In genomic region chr11:12111482-12112149, GRCh38 we compare ENCODE assay signal across 8 cellular contexts. TPM values are rescaled to one million over a fixed set of nuclear protein-coding genes. Genes with fewer than 3 reads are reported as not detected.
DNase-seq lines count a peak whose midpoint lies in the region; ATAC-seq and TF ChIP-seq lines count a peak whose summit lies in the region.

No MANE protein-coding gene starts in this region.

- peaks cover 8% of the 10 kb centered on the region for H3K36me3 ChIP-seq in mammary epithelial cell (ENCODE audit: insufficient read depth, low read length)
- no peaks in the 10 kb centered on the region for H3K36me3 ChIP-seq in right lobe of liver
- no peaks in the 10 kb centered on the region for H3K36me3 ChIP-seq in transverse colon

- no peaks in the 10 kb centered on the region for H3K36me3 Mint-ChIP-seq in activated T-cell treated with anti-CD3 and anti-CD28 coated beads, Interleukin-2, amount 50 U/mL, for 4 hours (ENCODE audit: insufficient read depth)

- dilution Hi-C loops in mammary epithelial cell (cut with HindIII; ENCODE audit: low sequenced_read_pairs), result no loop called here

- peaks cover 60% of the 10 kb centered on the region for H3K79me2 ChIP-seq in mammary epithelial cell (ENCODE audit: insufficient read depth, low read length)

- H3K27me3 Mint-ChIP-seq in activated T-cell treated with anti-CD3 and anti-CD28 coated beads, Interleukin-2, amount 50 U/mL, for 4 hours (ENCODE audit: low read depth), result no peaks in the 10 kb centered on the region

- H3K4me3 Mint-ChIP-seq in activated T-cell treated with anti-CD3 and anti-CD28 coated beads, Interleukin-2, amount 50 U/mL, for 4 hours, result peak overlapping the region; percentile 77

- TF ChIP-seq CTCF in mammary epithelial cell (conservative IDR thresholded peaks at IDR 0.05 in 1 of 2, IDR thresholded peaks at IDR 0.05 in 1 of 2; ENCODE audit: extremely low read depth in 1 of 2, insufficient read depth in 1 of 2, low read depth in 1 of 2, low read length in 2 of 2) (no peak), right lobe of liver (IDR thresholded peaks at IDR 0.05) (no peak), transverse colon (IDR thresholded peaks at IDR 0.05) (no peak), omental fat pad (IDR thresholded peaks at IDR 0.05) (no peak)

- in situ Hi-C loops in mammary epithelial cell (cut with MboI; ENCODE audit: low sequenced_read_pairs in 2 of 2) (no loop called here), transverse colon (cut with MboI; ENCODE audit: low pct_ligation_motif_present in 1 of 4, low pct_unique_long_range_greater_than_20kb in 1 of 4, low sequenced_read_pairs in 3 of 4) (no loop called here)

- H3K9me3 ChIP-seq in mammary epithelial cell (replicated peaks; ENCODE audit: insufficient read depth, low read length) (no peaks in the 10 kb centered on the region), right lobe of liver (no peaks in the 10 kb centered on the region), transverse colon (no peaks in the 10 kb centered on the region)

- H3K4me2 ChIP-seq in mammary epithelial cell (ENCODE audit: insufficient read depth, low read depth, low read length), result peak overlapping the region; percentile 72

- H3K27me3 ChIP-seq in mammary epithelial cell (ENCODE audit: insufficient read depth, low read length) (no peaks in the 10 kb centered on the region), right lobe of liver (no peaks in the 10 kb centered on the region), transverse colon (no peaks in the 10 kb centered on the region)

- 11% methylated on average over 12 of the region's 13 CpGs for WGBS in mammary epithelial cell (ENCODE audit: low coverage, missing lambda C conversion rate)
- 32% methylated on average over 8 of the region's 13 CpGs for WGBS in right lobe of liver (ENCODE audit: insufficient coverage, low coverage, low lambda C conversion rate, missing lambda C conversion rate)
- 48% methylated on average over 13 of the region's 13 CpGs; no CpG with 5 or more reads in 1 of the 2 donors for WGBS in transverse colon (ENCODE audit: low coverage in 1 of 2), 2 donors

- TF ChIP-seq POLR2A in right lobe of liver (IDR thresholded peaks at IDR 0.05) (no peak), transverse colon (IDR thresholded peaks at IDR 0.05) (no peak)

- no peak overlapping the region for H2AFZ ChIP-seq in mammary epithelial cell (ENCODE audit: low read depth, low read length)

- H3K4me1 ChIP-seq in mammary epithelial cell (ENCODE audit: insufficient read depth, low read length) (peaks cover 41% of the 10 kb centered on the region), right lobe of liver (peaks cover 0 to 10% (median 4%) of the 10 kb centered on the region in 4 donors), transverse colon (peaks cover 12 to 48% (median 28%) of the 10 kb centered on the region in 4 donors)

- peak overlapping the region; percentile 90 for H3K9ac ChIP-seq in mammary epithelial cell (ENCODE audit: insufficient read depth, low read length)

- DNase-seq in activated T-cell treated with anti-CD3 and anti-CD28 coated beads, Interleukin-2, amount 50 U/mL, for 4 hours, result no peak
- DNase-seq in activated T-cell treated with anti-CD3 and anti-CD28 coated beads for 4 hours (no peak), mammary epithelial cell (peak; percentile 30), right lobe of liver (no peak), transverse colon (no peak), iPS-NIHi7 (ENCODE audit: extremely low spot score) (no peak), UCSD-AML1 (lab: John Stamatoyannopoulos, UW; ENCODE audit: unreplicated experiment) (no peak), omental fat pad (ENCODE audit: low spot score) (no peak)

- H3K4me1 Mint-ChIP-seq in activated T-cell treated with anti-CD3 and anti-CD28 coated beads, Interleukin-2, amount 50 U/mL, for 4 hours (ENCODE audit: low read depth), result peaks cover 23% of the 10 kb centered on the region

- H3K4me3 ChIP-seq in mammary epithelial cell (replicated peaks in 1 of 3; ENCODE audit: insufficient read depth in 1 of 3, low read depth in 2 of 3, low read length in 3 of 3) (peak overlapping the region; percentile 60 to 81 (median 76)), right lobe of liver (peak overlapping the region; percentile 88 to 93 (median 89)), transverse colon (peak overlapping the region; percentile 65 to 97 (median 82))

- H3K9me3 Mint-ChIP-seq in activated T-cell treated with anti-CD3 and anti-CD28 coated beads, Interleukin-2, amount 50 U/mL, for 4 hours, result no peaks in the 10 kb centered on the region

- ATAC-seq in activated T-cell treated with anti-CD3 and anti-CD28 coated beads, Interleukin-2, amount 50 U/mL, for 4 hours, result no peak
- ATAC-seq in right lobe of liver (no peak), omental fat pad (ENCODE audit: low FRiP score) (no peak)

- BruUV-seq in mammary epithelial cell (replicated peaks; lab: Mats Ljungman, UMichigan), result no TSS peak

- H3K27ac ChIP-seq in mammary epithelial cell (ENCODE audit: insufficient read depth, low read depth, low read length) (peak overlapping the region; percentile 84), right lobe of liver (peak overlapping the region; percentile 75 to 86 (median 82)), transverse colon (peak overlapping the region; percentile 89 to 98 (median 95))

- no peak for TF ChIP-seq EP300 in transverse colon (IDR thresholded peaks at IDR 0.05; ENCODE audit: low read depth)

- CTCF ChIA-PET in mammary epithelial cell (lab: Charles Lee; ENCODE audit: low non-redundant PET), result interaction anchor here (0.8 kb wide), 1 partner anchor 70 kb away, joined by 4 read pairs; no protein-coding TSS in a partner anchor

- no peaks in the 10 kb centered on the region for H4K20me1 ChIP-seq in mammary epithelial cell (ENCODE audit: insufficient read depth, low read length)

- intact Hi-C loops in mammary epithelial cell (cut with micrococcal nuclease), result loop anchor here (1.0 to 10.0 kb wide), 6 partner anchors 21 to 177 kb away; no protein-coding TSS in a partner anchor
- intact Hi-C loops in right lobe of liver (cut with DNase I), result no loop called here
- intact Hi-C loops in transverse colon (cut with DNase I; ENCODE audit: low total_unique reads), result loop anchor here (10.0 kb wide), 2 partner anchors 63 to 123 kb away; no protein-coding TSS in a partner anchor

RNA-seq across cellular contexts. Expression of gene MICAL2, which starts 1.2 kb away (rescaled TPM):
- total RNA-seq in activated T-cell treated with anti-CD3 and anti-CD28 coated beads, Interleukin-2, amount 50 U/mL, for 4 hours, result 100 to 1,000 TPM in 1 of 3 donors, 10 to 100 TPM in 2; 70.3 to 118 (median 71.4) TPM
- total RNA-seq in mammary epithelial cell (100 to 1,000 TPM; 163 to 339 TPM), right lobe of liver (10 to 100 TPM; 17.0 to 50.7 (median 35.9) TPM), transverse colon (100 to 1,000 TPM; 309 to 483 (median 316) TPM), omental fat pad (100 to 1,000 TPM in 1 of 4 donors, 10 to 100 TPM in 3; 34.3 to 143 (median 57.0) TPM)
- polyA plus RNA-seq in mammary epithelial cell, result 71.2 TPM
- polyA minus RNA-seq in mammary epithelial cell, result 276 TPM

Comparison
In these comparisons a context has a peak if more than half of its experiments do, and no peak if none do; other contexts are left out.
1. intact Hi-C loops: an anchor here in mammary epithelial cell (1.0 to 10.0 kb wide) and transverse colon (10.0 kb wide); none called in right lobe of liver.